ENCODE assay signal across 4 cellular contexts in genomic region chr1:155193991-155194240, GRCh38. TPM values are rescaled to one million over a fixed set of nuclear protein-coding genes. Genes with fewer than 3 reads are reported as not detected.
DNase-seq lines count a peak whose midpoint lies in the region; TF ChIP-seq lines count a peak whose summit lies in the region.
"Not testable (repeated sequence)": the region's sequence is repeated elsewhere in the genome, so short reads cannot be mapped to it uniquely, and the experiment has no call there.

No MANE protein-coding gene starts in this region.

- H3K79me2 ChIP-seq in neural progenitor cell (ENCODE audit: low read depth) = peaks cover 41% of the 10 kb centered on the region

- H3K4me2 ChIP-seq in neural progenitor cell = peak overlapping the region; percentile 100

- not testable (repeated sequence) for DNase-seq in epithelial cell of proximal tubule (ENCODE audit: low read depth); neural progenitor cell (ENCODE audit: low spot score)

- not testable (repeated sequence) for H3K36me3 ChIP-seq in neural progenitor cell

- H3K27ac Mint-ChIP-seq in neural progenitor cell = peak overlapping the region; percentile 99

- H2AFZ ChIP-seq in neural progenitor cell (replicated peaks) = peak overlapping the region; percentile 13

- not testable (repeated sequence) for H3K9me3 Mint-ChIP-seq in neural progenitor cell

- peaks cover 52% of the 10 kb centered on the region for H3F3A ChIP-seq in neural progenitor cell (ENCODE audit: low read depth)

- H3K27ac ChIP-seq in C4-2B = peak overlapping the region; percentile 49
- peak overlapping the region; percentile 96 for H3K27ac ChIP-seq in neural progenitor cell

- H3K4me3 Mint-ChIP-seq in neural progenitor cell = peak overlapping the region; percentile 99

- H3K27me3 ChIP-seq in neural progenitor cell = not testable (repeated sequence)

- H3K4me3 ChIP-seq in WI38 (ENCODE audit: low read depth, low read length) (peak overlapping the region; percentile 58), epithelial cell of proximal tubule (ENCODE audit: low read depth, low read length) (peak overlapping the region; percentile 67), neural progenitor cell (peak overlapping the region; percentile 85)

- H3K9ac ChIP-seq in neural progenitor cell = not testable (repeated sequence)

- H3K4me1 ChIP-seq in neural progenitor cell = peaks cover 28% of the 10 kb centered on the region

- peaks cover 30% of the 10 kb centered on the region for H3K27me3 Mint-ChIP-seq in neural progenitor cell (ENCODE audit: insufficient read depth, low read depth)

- peaks cover 26% of the 10 kb centered on the region for H4K20me1 ChIP-seq in neural progenitor cell (ENCODE audit: low read depth)

- peaks cover 45% of the 10 kb centered on the region for H3K4me1 Mint-ChIP-seq in neural progenitor cell

- not testable (repeated sequence) for H3K9me3 ChIP-seq in neural progenitor cell (ENCODE audit: low read depth)

- TF ChIP-seq CTCF in C4-2B (conservative IDR thresholded peaks at IDR 0.05); WI38 (IDR thresholded peaks at IDR 0.05; ENCODE audit: low read depth, low read length); epithelial cell of proximal tubule (conservative IDR thresholded peaks at IDR 0.05; ENCODE audit: low read depth, low read length); neural progenitor cell (IDR thresholded peaks at IDR 0.05): not testable (repeated sequence)

- peaks cover 31% of the 10 kb centered on the region for H3K36me3 Mint-ChIP-seq in neural progenitor cell

RNA-seq across cellular contexts. Expression of gene THBS3, which starts 13.8 kb away (rescaled TPM):
- total RNA-seq in epithelial cell of proximal tubule (4.9 and 13.2 TPM in 2 replicates), neural progenitor cell (ENCODE audit: low replicate concordance) (19.3 and 30.4 TPM in 2 replicates)

RNA-seq across cellular contexts. Expression of gene MTX1, which starts 14.6 kb away (rescaled TPM):
- total RNA-seq in epithelial cell of proximal tubule (75.2 and 132 TPM in 2 replicates), neural progenitor cell (ENCODE audit: low replicate concordance) (25.6 and 46.5 TPM in 2 replicates)

RNA-seq across cellular contexts. Expression of gene TRIM46, which starts 20.3 kb away (rescaled TPM):
- 3.4 and 9.4 TPM in 2 replicates for total RNA-seq in epithelial cell of proximal tubule
- 3.9 and 10.2 TPM in 2 replicates for total RNA-seq in neural progenitor cell (ENCODE audit: low replicate concordance)

RNA-seq across cellular contexts. Expression of gene KRTCAP2, which starts 20.8 kb away (rescaled TPM):
- total RNA-seq in epithelial cell of proximal tubule (170 and 193 TPM in 2 replicates), neural progenitor cell (ENCODE audit: low replicate concordance) (37.8 and 100 TPM in 2 replicates)

RNA-seq across cellular contexts. Expression of gene DPM3, which starts 53.6 kb away (rescaled TPM):
- total RNA-seq in epithelial cell of proximal tubule (28.6 and 77.8 TPM in 2 replicates), neural progenitor cell (ENCODE audit: low replicate concordance) (16.8 and 133 TPM in 2 replicates)
